Comparison of ENCODE assay signal across 1 cellular context in genomic region chr14:104559043-104559768, GRCh38.
TF ChIP-seq lines count a peak whose summit lies in the region.

No MANE protein-coding gene starts in this region.

TF ChIP-seq in HepG2, 621 proteins besides CTCF, POLR2A, EP300 and RAD21:
- TF ChIP-seq SIX1 (CRISPR knock-in tag; IDR thresholded peaks at IDR 0.05; ENCODE audit: borderline replicate concordance) (no peak), CHD2 (IDR thresholded peaks at IDR 0.05; ENCODE audit: low read depth, low read length) (no peak), ZNF333 (CRISPR knock-in tag; IDR thresholded peaks at IDR 0.05; ENCODE audit: borderline replicate concordance) (no peak), ETV5 (CRISPR knock-in tag; IDR thresholded peaks at IDR 0.05; ENCODE audit: borderline replicate concordance) (no peak)
TF ChIP-seq in HepG2: peak in this region for 0.
